In genomic region chr19:39402417-39403297, GRCh38 we compare ENCODE assay signal across 1 cellular context.
TF ChIP-seq lines count a peak whose summit lies in the region.

No MANE protein-coding gene starts in this region.

TF ChIP-seq in GM12878, 131 proteins besides CTCF, POLR2A, EP300 and RAD21 (continued from another document):
- TF ChIP-seq E2F8 (IDR thresholded peaks at IDR 0.05; ENCODE audit: low read depth, partially characterized antibody) (no peak), SMAD5 (IDR thresholded peaks at IDR 0.05; ENCODE audit: low read depth) (no peak), ZNF217 (IDR thresholded peaks at IDR 0.05) (peak; percentile 69), SRF (IDR thresholded peaks at IDR 0.05; ENCODE audit: low read depth in 2 of 2, low read length in 2 of 2) (no peak), TCF3 (IDR thresholded peaks at IDR 0.05; ENCODE audit: borderline replicate concordance, insufficient read depth, low read depth, low read length) (peak; percentile 80), CHD1 (IDR thresholded peaks at IDR 0.05; ENCODE audit: low read depth, low read length) (no peak; the same call in 1 of the 2 replicates), CHD4 (IDR thresholded peaks at IDR 0.05) (no peak), BCLAF1 (IDR thresholded peaks at IDR 0.05) (no peak), SP1 (IDR thresholded peaks at IDR 0.05; ENCODE audit: low read depth, low read length) (peak; percentile 84), PKNOX1 (IDR thresholded peaks at IDR 0.05) (0 out of 2 replicates have a peak, but pooled peaks have one; percentile 67), SIX5 (IDR thresholded peaks at IDR 0.05; ENCODE audit: low read depth, low read length, severe bottlenecking) (no peak), PAX8 (IDR thresholded peaks at IDR 0.05) (peak; percentile 100), ZNF274 (IDR thresholded peaks at IDR 0.05; ENCODE audit: insufficient read depth, insufficient read length) (no peak), ESRRA (IDR thresholded peaks at IDR 0.05; ENCODE audit: low read length) (no peak), ETV6 (conservative IDR thresholded peaks at IDR 0.05 in 1 of 2, IDR thresholded peaks at IDR 0.05 in 1 of 2; ENCODE audit: borderline replicate concordance in 1 of 2, low read depth in 1 of 2) (peak in 1 of 2 experiments; percentile 48; a peak in 1 of 4 replicates), SUZ12 (IDR thresholded peaks at IDR 0.05; ENCODE audit: unreplicated experiment) (no peak)
